Comparison of ENCODE assay signal across 20 cellular contexts in the genomic region with DNA sequence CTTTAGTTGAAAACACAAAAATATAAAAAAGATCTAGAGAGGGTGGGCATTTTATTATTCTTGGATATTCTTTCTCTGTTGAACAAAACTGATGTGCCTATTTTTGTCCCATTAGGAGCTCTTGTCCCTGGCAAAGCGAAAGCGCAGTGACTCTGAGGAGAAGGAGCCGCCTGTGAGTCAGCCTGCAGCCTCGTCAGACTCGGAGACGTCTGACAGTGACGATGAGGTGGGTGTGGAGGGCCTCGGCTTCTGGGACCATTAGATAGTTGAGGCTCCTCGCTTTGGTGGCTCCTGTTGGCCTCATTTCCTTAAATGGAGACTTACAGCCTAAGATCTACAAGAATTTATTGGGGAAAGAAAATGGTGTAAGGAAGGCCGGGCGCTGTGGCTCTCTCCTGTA. TPM values are rescaled to one million over a fixed set of nuclear protein-coding genes. Genes with fewer than 3 reads are reported as not detected.
A peak's percentile ranks its signal among the peaks of the same experiment; 100 is the strongest.
DNase-seq lines count a peak whose midpoint lies in the region; ATAC-seq and TF ChIP-seq lines count a peak whose summit lies in the region.
"Had no signal": no experiment of that assay in that cellular context is flagged by ENCODE, and none has a peak within 500 bp of the region (broad histone marks: within the 10 kb centered on the region; RNA-seq: fewer than 3 reads in every experiment).

No MANE protein-coding gene starts in this region.

- WGBS in adrenal gland, 4 donors: 40 to 61% (median 48%) methylated on average over 11 of the region's 11 CpGs
- 89 to 92% (median 91%) methylated on average over 11 of the region's 11 CpGs for WGBS in ovary, 3 donors

- H3K4me1 Mint-ChIP-seq in HFFc6 (ENCODE audit: low read depth): peaks cover 31% of the 10 kb centered on the region
- H3K4me1 Mint-ChIP-seq in stimulated activated effector memory CD8-positive, alpha-beta T cell treated with anti-CD3 and anti-CD28 coated beads, Interleukin-12 subunit alpha, Interleukin-12 subunit beta, amount 100 ng/mL, for 72 hours: peaks cover 11% of the 10 kb centered on the region

- H3K27ac Mint-ChIP-seq in HFFc6: peak overlapping the region; percentile 51; the same call in 1 of the 2 replicates
- H3K27ac Mint-ChIP-seq in stimulated activated effector memory CD8-positive, alpha-beta T cell treated with anti-CD3 and anti-CD28 coated beads, Interleukin-12 subunit alpha, Interleukin-12 subunit beta, amount 100 ng/mL, for 72 hours: peak overlapping the region; percentile 43
- H3K27ac Mint-ChIP-seq: activated naive CD8-positive, alpha-beta T cell treated with anti-CD3 and anti-CD28 coated beads for 36 hours had no signal

- H3K9me3 ChIP-seq in adrenal gland (replicated peaks in 1 of 3) (no peaks in the 10 kb centered on the region), ovary (no peaks in the 10 kb centered on the region)
- H3K9me3 ChIP-seq: BLaER1 treated with 17β-estradiol and CSF1 and Interleukin-3, amounts not matched to agents 10 nM and 100 nM; mucosa of descending colon had no signal

- peaks cover 0 to 42% of the 10 kb centered on the region in 2 donors for H3K36me3 ChIP-seq in adrenal gland (replicated peaks in 1 of 2)
- H3K36me3 ChIP-seq in ovary: no peaks in the 10 kb centered on the region

- intact Hi-C loops in adrenal gland (cut with DNase I) (no loop called here), head of caudate nucleus (cut with DNase I) (no loop called here), ovary (cut with DNase I) (no loop called here)

- H3K9me3 Mint-ChIP-seq in HFFc6: no peaks in the 10 kb centered on the region
- H3K9me3 Mint-ChIP-seq in stimulated activated effector memory CD8-positive, alpha-beta T cell treated with anti-CD3 and anti-CD28 coated beads, Interleukin-12 subunit alpha, Interleukin-12 subunit beta, amount 100 ng/mL, for 72 hours: no peaks in the 10 kb centered on the region
- H3K9me3 Mint-ChIP-seq: activated CD4-positive, alpha-beta T cell treated with anti-CD3 and anti-CD28 coated beads, Interleukin-2, amount 10 ng/mL, durations not matched to agents 24 days and 14 days; activated naive CD8-positive, alpha-beta T cell treated with anti-CD3 and anti-CD28 coated beads for 36 hours had no signal

- H3K27me3 Mint-ChIP-seq in HFFc6 (ENCODE audit: insufficient read depth): no peaks in the 10 kb centered on the region
- H3K27me3 Mint-ChIP-seq: activated CD4-positive, alpha-beta T cell treated with anti-CD3 and anti-CD28 coated beads, Interleukin-2, amount 10 ng/mL, durations not matched to agents 24 days and 14 days; activated naive CD8-positive, alpha-beta T cell treated with anti-CD3 and anti-CD28 coated beads for 36 hours had no signal

- TF ChIP-seq POLR2A in adrenal gland (IDR thresholded peaks at IDR 0.05) (peak in 1 of 2 donors; percentile 69), ovary (IDR thresholded peaks at IDR 0.05) (no peak)

- no peak overlapping the region for H3K4me3 ChIP-seq in adrenal gland
- no peak overlapping the region for H3K4me3 ChIP-seq in ovary
- H3K4me3 ChIP-seq: BLaER1 treated with 17β-estradiol and CSF1 and Interleukin-3, amounts not matched to agents 10 nM and 100 nM; mucosa of descending colon had no signal

- no peak overlapping the region for H3K4me3 Mint-ChIP-seq in HFFc6
- no peak overlapping the region for H3K4me3 Mint-ChIP-seq in stimulated activated effector memory CD8-positive, alpha-beta T cell treated with anti-CD3 and anti-CD28 coated beads, Interleukin-12 subunit alpha, Interleukin-12 subunit beta, amount 100 ng/mL, for 72 hours
- H3K4me3 Mint-ChIP-seq: activated CD4-positive, alpha-beta T cell treated with anti-CD3 and anti-CD28 coated beads, Interleukin-2, amount 10 ng/mL, durations not matched to agents 24 days and 14 days; activated naive CD8-positive, alpha-beta T cell treated with anti-CD3 and anti-CD28 coated beads for 36 hours had no signal

- DNase-seq in HFFc6: no peak
- peak; percentile 77 to 91 (median 88) for DNase-seq in adrenal gland
- peak; percentile 13 to 93 (median 68) for DNase-seq in head of caudate nucleus
- no peak for DNase-seq in stimulated activated effector memory CD8-positive, alpha-beta T cell treated with anti-CD3 and anti-CD28 coated beads, Interleukin-12 subunit alpha, Interleukin-12 subunit beta, amount 100 ng/mL, for 72 hours (ENCODE audit: low spot score in 2 of 2)
- no peak for DNase-seq in ovary
- DNase-seq in hippocampal formation (lab: John Stamatoyannopoulos, UW): no peak
- DNase-seq: activated CD4-positive, alpha-beta T cell treated with anti-CD3 and anti-CD28 coated beads, Interleukin-2, amount 10 ng/mL, durations not matched to agents 24 days and 14 days; activated naive CD8-positive, alpha-beta T cell treated with anti-CD3 and anti-CD28 coated beads for 36 hours; activated T-cell treated with anti-CD3 and anti-CD28 coated beads, Interleukin-2, amount 50 U/mL, for 1 hour; central memory CD4-positive, alpha-beta T cell; GOT3; left colon; mucosa of descending colon; NCI-H1092; NCI-H526; stimulated activated CD4-positive, alpha-beta T cell treated with anti-CD3 and anti-CD28 coated beads, Interleukin-4, amount 100 ng/mL, for 4 hours; stimulated activated CD8-positive, alpha-beta memory T cell treated with anti-CD3 and anti-CD28 coated beads, Interleukin-4, amount 100 ng/mL, for 48 hours had no signal

- TF ChIP-seq CTCF in HFFc6 (IDR thresholded peaks at IDR 0.05): no peak
- no peak for TF ChIP-seq CTCF in adrenal gland (IDR thresholded peaks at IDR 0.05)
- no peak for TF ChIP-seq CTCF in ovary (IDR thresholded peaks at IDR 0.05)

- peaks cover 8% of the 10 kb centered on the region; the same call in 1 of the 2 replicates for H3K36me3 Mint-ChIP-seq in HFFc6 (ENCODE audit: low read depth)
- H3K36me3 Mint-ChIP-seq in stimulated activated effector memory CD8-positive, alpha-beta T cell treated with anti-CD3 and anti-CD28 coated beads, Interleukin-12 subunit alpha, Interleukin-12 subunit beta, amount 100 ng/mL, for 72 hours: peaks cover 52% of the 10 kb centered on the region

- no peak for ATAC-seq in stimulated activated effector memory CD8-positive, alpha-beta T cell treated with anti-CD3 and anti-CD28 coated beads, Interleukin-12 subunit alpha, Interleukin-12 subunit beta, amount 100 ng/mL, for 72 hours
- no peak for ATAC-seq in HG02798 (IDR thresholded peaks at IDR 0.05; ENCODE audit: poor library complexity, unreplicated experiment)
- ATAC-seq: left colon, mucosa of descending colon had no signal

- H3K4me1 ChIP-seq in adrenal gland (replicated peaks in 1 of 2) (peaks cover 17 to 26% of the 10 kb centered on the region in 2 donors), ovary (ENCODE audit: insufficient read depth) (peaks cover 2% of the 10 kb centered on the region)

- H3K27me3 ChIP-seq in adrenal gland: no peaks in the 10 kb centered on the region
- no peaks in the 10 kb centered on the region for H3K27me3 ChIP-seq in ovary
- H3K27me3 ChIP-seq: BLaER1 treated with 17β-estradiol and CSF1 and Interleukin-3, amounts not matched to agents 10 nM and 100 nM had no signal

- H3K27ac ChIP-seq in adrenal gland: peak overlapping the region; percentile 56 to 83 (median 77)
- H3K27ac ChIP-seq in ovary: no peak overlapping the region
- H3K27ac ChIP-seq: BLaER1 treated with 17β-estradiol and CSF1 and Interleukin-3, amounts not matched to agents 10 nM and 100 nM; KMS-11 had no signal

- no peak for TF ChIP-seq EP300 in ovary (IDR thresholded peaks at IDR 0.05)

RNA-seq across cellular contexts. Expression of gene RTF1, which starts 21.3 kb away (rescaled TPM):
- total RNA-seq in HFFc6 (2021; fragmentation: NEBNext Ultra II Directional; extraction: Animal tissue kit (Norgen Biotek cat#: 25700)): 10 to 100 TPM; 32.3 to 38.3 (median 35.8) TPM
- 10 to 100 TPM; 24.0 to 53.7 (median 37.6) TPM for total RNA-seq in adrenal gland
- 10 to 100 TPM; 40.1 to 49.5 (median 40.2) TPM for polyA plus RNA-seq in adrenal gland
- 10 to 100 TPM; 22.2 to 41.9 (median 35.6) TPM for total RNA-seq in ovary
- 10 to 100 TPM; 26.1 to 57.1 TPM for polyA plus RNA-seq in ovary

RNA-seq across cellular contexts. Expression of gene NDUFAF1, which starts 35.9 kb away (rescaled TPM):
- 10 to 100 TPM; 21.5 to 27.5 (median 25.5) TPM for total RNA-seq in HFFc6 (2021; fragmentation: NEBNext Ultra II Directional; extraction: Animal tissue kit (Norgen Biotek cat#: 25700))
- total RNA-seq in adrenal gland (10 to 100 TPM; 24.4 to 52.8 (median 44.0) TPM), ovary (10 to 100 TPM; 11.2 to 16.3 (median 14.0) TPM)
- polyA plus RNA-seq in adrenal gland (10 to 100 TPM; 21.1 to 78.8 (median 41.1) TPM), ovary (10 to 100 TPM; 16.2 to 38.1 TPM)

RNA-seq across cellular contexts. Expression of gene ITPKA, which starts 55.5 kb away (rescaled TPM):
- 1 to 10 TPM; 1.2 to 2.4 (median 2.3) TPM for total RNA-seq in HFFc6 (2021; fragmentation: NEBNext Ultra II Directional; extraction: Animal tissue kit (Norgen Biotek cat#: 25700))
- total RNA-seq in adrenal gland (10 to 100 TPM in 7 of 8 donors, 1 to 10 TPM in 1; 3.9 to 33.0 (median 14.4) TPM), ovary (under 1 TPM; 0.11 to 0.82 (median 0.51) TPM)
- polyA plus RNA-seq in adrenal gland (10 to 100 TPM in 2 of 3 donors, under 1 TPM in 1; 0.73 to 20.4 (median 17.1) TPM), ovary (under 1 TPM; 0.15 to 0.33 TPM)

Comparison
In these comparisons a context has a peak if more than half of its experiments do, and no peak if none do; other contexts are left out.
1. DNase-seq: peak in adrenal gland (7 of 7) and head of caudate nucleus (42 of 42); none in HFFc6 (single experiment), stimulated activated effector memory CD8-positive, alpha-beta T cell treated with anti-CD3 and anti-CD28 coated beads, Interleukin-12 subunit alpha, Interleukin-12 subunit beta, amount 100 ng/mL, for 72 hours (0 of 2), ovary (0 of 5) and hippocampal formation (0 of 2).
2. H3K27ac ChIP-seq: peak in adrenal gland (5 of 5); none in ovary (0 of 2).